In the genomic region with DNA sequence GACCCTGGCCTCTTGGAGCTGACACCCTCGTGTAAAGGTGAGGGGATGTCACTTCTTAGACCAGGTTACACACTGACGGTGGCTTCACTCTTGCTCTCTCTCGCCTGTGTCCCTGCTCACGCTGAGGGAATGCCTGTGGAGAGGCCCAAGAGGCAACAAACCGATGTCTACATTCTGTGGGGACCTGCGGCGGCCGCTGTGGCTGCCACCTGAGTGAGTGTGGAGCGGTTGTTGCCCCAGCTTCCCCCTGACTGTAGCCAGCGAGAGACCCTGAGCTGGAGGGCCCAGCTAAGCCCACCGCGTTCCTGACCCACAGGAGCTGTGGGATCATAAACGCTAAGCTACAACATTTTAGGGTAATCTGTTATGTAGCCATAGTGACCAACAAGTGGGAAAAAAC, we compare ENCODE assay signal across 28 cellular contexts. TPM values are rescaled to one million over a fixed set of nuclear protein-coding genes. Genes with fewer than 3 reads are reported as not detected.
"Had no signal": no experiment of that assay in that cellular context is flagged by ENCODE, and none has a peak within 500 bp of the region (broad histone marks: within the 10 kb centered on the region; RNA-seq: fewer than 3 reads in every experiment).

No MANE protein-coding gene starts in this region.

- H3K9me3 Mint-ChIP-seq: dendritic cell treated with granulocyte-macrophage colony-stimulating factor and Interleukin-4, amounts not matched to agents 40 ng/mL and 50 ng/mL, for 4 days; endodermal cell; naive thymus-derived CD4-positive, alpha-beta T cell; stimulated activated effector memory CD8-positive, alpha-beta T cell treated with anti-CD3 and anti-CD28 coated beads, Interleukin-12 subunit alpha, Interleukin-12 subunit beta, amount 100 ng/mL, for 72 hours had no signal

- H2AFZ ChIP-seq: hepatocyte had no signal

- H3K4me1 ChIP-seq: colonic mucosa, pancreas, right lobe of liver had no signal

- H3K4me3 Mint-ChIP-seq: dendritic cell treated with granulocyte-macrophage colony-stimulating factor and Interleukin-4, amounts not matched to agents 40 ng/mL and 50 ng/mL, for 4 days; endodermal cell; naive thymus-derived CD4-positive, alpha-beta T cell; nephron; stimulated activated effector memory CD8-positive, alpha-beta T cell treated with anti-CD3 and anti-CD28 coated beads, Interleukin-12 subunit alpha, Interleukin-12 subunit beta, amount 100 ng/mL, for 72 hours had no signal

- H3K4me1 Mint-ChIP-seq: endodermal cell; stimulated activated effector memory CD8-positive, alpha-beta T cell treated with anti-CD3 and anti-CD28 coated beads, Interleukin-12 subunit alpha, Interleukin-12 subunit beta, amount 100 ng/mL, for 72 hours had no signal

- H3K79me2 ChIP-seq: hepatocyte had no signal

- H3K27me3 ChIP-seq: colonic mucosa, gastrocnemius medialis, hepatocyte, pancreas, right lobe of liver, stomach, thyroid gland had no signal

- H3K9me3 ChIP-seq: colonic mucosa, gastrocnemius medialis, pancreas, right lobe of liver, stomach, thyroid gland had no signal

- DNase-seq: colonic mucosa; effector CD8-positive, alpha-beta T cell; endodermal cell; foreskin fibroblast; gastrocnemius medialis; head of caudate nucleus; mammary epithelial cell; mesendoderm; midbrain; naive thymus-derived CD4-positive, alpha-beta T cell; occipital lobe; pancreas; right lobe of liver; stimulated activated CD4-positive, alpha-beta T cell treated with anti-CD3 and anti-CD28 coated beads, Interleukin-2, amount 100 ng/mL, for 24 hours; stimulated activated CD4-positive, alpha-beta T cell treated with anti-CD3 and anti-CD28 coated beads, Interleukin-4, amount 100 ng/mL, for 24 hours; stimulated activated naive CD4-positive, alpha-beta T cell treated with Interleukin-2 at 50 U/mL for 16 hours; stomach; thyroid gland; trophoblast cell had no signal

- H3K27ac Mint-ChIP-seq: dendritic cell treated with granulocyte-macrophage colony-stimulating factor and Interleukin-4, amounts not matched to agents 40 ng/mL and 50 ng/mL, for 4 days; endodermal cell; naive thymus-derived CD4-positive, alpha-beta T cell; nephron; progenitor cell of endocrine pancreas; stimulated activated effector memory CD8-positive, alpha-beta T cell treated with anti-CD3 and anti-CD28 coated beads, Interleukin-12 subunit alpha, Interleukin-12 subunit beta, amount 100 ng/mL, for 72 hours had no signal

- H3K4me2 ChIP-seq: hepatocyte, smooth muscle cell had no signal

- ATAC-seq: gastrocnemius medialis; left lobe of liver; naive thymus-derived CD4-positive, alpha-beta T cell; pancreas; right lobe of liver; stimulated activated effector memory CD8-positive, alpha-beta T cell treated with anti-CD3 and anti-CD28 coated beads, Interleukin-12 subunit alpha, Interleukin-12 subunit beta, amount 100 ng/mL, for 72 hours had no signal

- H3K36me3 Mint-ChIP-seq: naive thymus-derived CD4-positive, alpha-beta T cell; stimulated activated effector memory CD8-positive, alpha-beta T cell treated with anti-CD3 and anti-CD28 coated beads, Interleukin-12 subunit alpha, Interleukin-12 subunit beta, amount 100 ng/mL, for 72 hours had no signal

- H3K27ac ChIP-seq: colonic mucosa, epithelial cell of prostate, gastrocnemius medialis, hepatocyte, pancreas, right lobe of liver, stomach, thyroid gland had no signal

- H3K4me3 ChIP-seq: colonic mucosa, gastrocnemius medialis, hepatocyte, pancreas, right lobe of liver, smooth muscle cell, stomach, thyroid gland had no signal

- FAIRE-seq: kidney, pancreas had no signal

- H3K36me3 ChIP-seq: colonic mucosa, gastrocnemius medialis, pancreas, right lobe of liver, stomach, thyroid gland had no signal

RNA-seq across cellular contexts. Expression of a gene that starts 55.7 kb away (rescaled TPM):
- polyA plus RNA-seq: naive thymus-derived CD4-positive, alpha-beta T cell had no signal
